In the genomic region with DNA sequence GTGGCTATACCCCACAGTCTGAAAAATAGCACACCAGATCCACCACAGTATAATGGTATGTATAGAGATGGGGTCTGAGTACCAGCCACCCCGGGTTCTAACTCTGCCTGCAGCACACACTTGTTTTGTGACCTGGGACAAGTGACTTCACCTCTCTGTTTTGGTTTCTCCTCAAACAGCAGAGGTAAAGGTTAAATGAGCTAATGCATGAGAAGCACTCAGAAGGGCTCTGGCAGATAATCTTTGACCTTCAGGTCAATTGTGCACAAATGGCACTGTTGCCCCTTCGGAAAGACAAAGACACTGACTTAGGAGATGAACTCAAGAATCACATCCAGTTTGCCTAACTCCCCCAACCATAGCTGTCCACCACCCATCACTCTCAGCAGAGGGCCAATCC, we compare ENCODE assay signal across 12 cellular contexts.
DNase-seq lines count a peak whose midpoint lies in the region; ATAC-seq and TF ChIP-seq lines count a peak whose summit lies in the region.
"Had no signal": no experiment of that assay in that cellular context is flagged by ENCODE, and none has a peak within 500 bp of the region (broad histone marks: within the 10 kb centered on the region; RNA-seq: fewer than 3 reads in every experiment).

No MANE protein-coding gene starts in this region.

- H3K4me1 Mint-ChIP-seq in stimulated activated naive CD8-positive, alpha-beta T cell treated with anti-CD3 and anti-CD28 coated beads, Interleukin-15, Interleukin-2, amounts not matched to agents 100 ng/mL and 50 ng/mL, for 24 hours (ENCODE audit: low read depth) = peaks cover 67% of the 10 kb centered on the region
- peaks cover 75% of the 10 kb centered on the region for H3K4me1 Mint-ChIP-seq in nephron progenitor cell

- H3K27me3 Mint-ChIP-seq in stimulated activated naive CD8-positive, alpha-beta T cell treated with anti-CD3 and anti-CD28 coated beads, Interleukin-15, Interleukin-2, amounts not matched to agents 100 ng/mL and 50 ng/mL, for 24 hours = no peaks in the 10 kb centered on the region
- no peaks in the 10 kb centered on the region for H3K27me3 Mint-ChIP-seq in nephron progenitor cell (ENCODE audit: low read depth, poor library complexity)

- peak overlapping the region; percentile 63 for H3K27ac ChIP-seq in caudate nucleus (ENCODE audit: low read depth, low read length)

- no peak overlapping the region for H3K4me3 Mint-ChIP-seq in stimulated activated naive CD8-positive, alpha-beta T cell treated with anti-CD3 and anti-CD28 coated beads, Interleukin-15, Interleukin-2, amounts not matched to agents 100 ng/mL and 50 ng/mL, for 24 hours
- H3K4me3 Mint-ChIP-seq in nephron progenitor cell = peak overlapping the region; percentile 18

- ATAC-seq in stimulated activated naive CD8-positive, alpha-beta T cell treated with anti-CD3 and anti-CD28 coated beads, Interleukin-15, Interleukin-2, amounts not matched to agents 100 U/mL and 50 U/mL, for 24 hours = no peak
- ATAC-seq in HG02870 (IDR thresholded peaks at IDR 0.05; ENCODE audit: unreplicated experiment) (no peak), GM18867 (IDR thresholded peaks at IDR 0.05; ENCODE audit: unreplicated experiment) (no peak)
- ATAC-seq: left lung had no signal

- no peak for DNase-seq in stimulated activated naive CD8-positive, alpha-beta T cell treated with anti-CD3 and anti-CD28 coated beads, Interleukin-15, Interleukin-2, amounts not matched to agents 100 U/mL and 50 U/mL, for 24 hours
- DNase-seq in caudate nucleus (lab: John Stamatoyannopoulos, UW) (no peak), nephron progenitor cell (no peak), HuH-7.5 (ENCODE audit: low spot score) (no peak), NCI-H345 treated with DMSO at 0.1 percent for 48 hours (lab: John Stamatoyannopoulos, UW; ENCODE audit: unreplicated experiment) (no peak)
- DNase-seq: central memory CD4-positive, alpha-beta T cell; H7; retina had no signal

- peaks cover 63% of the 10 kb centered on the region for H3K36me3 Mint-ChIP-seq in stimulated activated naive CD8-positive, alpha-beta T cell treated with anti-CD3 and anti-CD28 coated beads, Interleukin-15, Interleukin-2, amounts not matched to agents 100 ng/mL and 50 ng/mL, for 24 hours (ENCODE audit: low read depth)
- peaks cover 14% of the 10 kb centered on the region for H3K36me3 Mint-ChIP-seq in nephron progenitor cell (ENCODE audit: low read depth)

- no peaks in the 10 kb centered on the region for H3K9me3 Mint-ChIP-seq in stimulated activated naive CD8-positive, alpha-beta T cell treated with anti-CD3 and anti-CD28 coated beads, Interleukin-15, Interleukin-2, amounts not matched to agents 100 ng/mL and 50 ng/mL, for 24 hours
- no peaks in the 10 kb centered on the region for H3K9me3 Mint-ChIP-seq in nephron progenitor cell

- peak overlapping the region; percentile 53 for H3K27ac Mint-ChIP-seq in stimulated activated naive CD8-positive, alpha-beta T cell treated with anti-CD3 and anti-CD28 coated beads, Interleukin-15, Interleukin-2, amounts not matched to agents 100 ng/mL and 50 ng/mL, for 24 hours
- H3K27ac Mint-ChIP-seq in nephron progenitor cell = peak overlapping the region; percentile 68

- no peak for TF ChIP-seq CTCF in nephron progenitor cell (IDR thresholded peaks at IDR 0.05)
